Comparison of ENCODE assay signal across 10 cellular contexts in genomic region chr6:136592930-136593673, GRCh38. TPM values are rescaled to one million over a fixed set of nuclear protein-coding genes. Genes with fewer than 3 reads are reported as not detected.
DNase-seq lines count a peak whose midpoint lies in the region; FAIRE-seq and TF ChIP-seq lines count a peak whose summit lies in the region.
"Had no signal": no experiment of that assay in that cellular context is flagged by ENCODE, and none has a peak within 500 bp of the region (broad histone marks: within the 10 kb centered on the region; RNA-seq: fewer than 3 reads in every experiment).

No MANE protein-coding gene starts in this region.

- POLR2A ChIA-PET in endothelial cell of umbilical vein (lab: Charles Lee), result interaction anchor here (1.2 kb wide), 1 partner anchor 17 kb away, joined by 5 read pairs; no protein-coding TSS in a partner anchor

- FAIRE-seq in endothelial cell of umbilical vein (lab: Jason Lieb, UNC), result peak; percentile 40

- H3K4me3 Mint-ChIP-seq in activated CD4-positive, alpha-beta T cell treated with anti-CD3 and anti-CD28 coated beads, Interleukin-2, amount 10 ng/mL, durations not matched to agents 24 days and 14 days, result peak overlapping the region; percentile 73

- H3K9me3 ChIP-seq in SJCRH30 (replicated peaks), result no peaks in the 10 kb centered on the region
- H3K9me3 ChIP-seq in endothelial cell of umbilical vein (replicated peaks; ENCODE audit: control insufficient read depth, insufficient read depth, low read length), result no peaks in the 10 kb centered on the region
- H3K9me3 ChIP-seq in smooth muscle cell (replicated peaks; ENCODE audit: low read depth), result no peaks in the 10 kb centered on the region
- H3K9me3 ChIP-seq: gastroesophageal sphincter had no signal

- 69% methylated on average over 2 of the region's 2 CpGs for WGBS in smooth muscle cell (ENCODE audit: low lambda C conversion rate)

- H3K27ac ChIP-seq in SJCRH30, result peak overlapping the region; percentile 22; the same call in 1 of the 2 replicates
- H3K27ac ChIP-seq in endothelial cell of umbilical vein (ENCODE audit: insufficient read depth, low read depth, low read length), result peak overlapping the region; percentile 88
- peak overlapping the region; percentile 90 for H3K27ac ChIP-seq in smooth muscle cell (ENCODE audit: low read depth)
- H3K27ac ChIP-seq: gastroesophageal sphincter had no signal

- no TSS peak for BruUV-seq in endothelial cell of umbilical vein (replicated peaks; lab: Mats Ljungman, UMichigan)

- H3K4me2 ChIP-seq in endothelial cell of umbilical vein (ENCODE audit: insufficient read depth, low read length), result peak overlapping the region; percentile 66
- H3K4me2 ChIP-seq in smooth muscle cell, result peak overlapping the region; percentile 50

- TF ChIP-seq CTCF in endothelial cell of umbilical vein (IDR thresholded peaks at IDR 0.05; ENCODE audit: extremely low read depth in 1 of 2, insufficient read depth in 1 of 2, low read depth in 1 of 2, low read length in 2 of 2), result no peak
- no peak for TF ChIP-seq CTCF in smooth muscle cell (IDR thresholded peaks at IDR 0.05; ENCODE audit: borderline replicate concordance, insufficient read depth, poor library complexity, severe bottlenecking)

- H3K9me1 ChIP-seq in endothelial cell of umbilical vein (replicated peaks; ENCODE audit: control insufficient read depth, extremely low read depth, insufficient read depth, low read length), result no peaks in the 10 kb centered on the region

- H3K36me3 Mint-ChIP-seq in activated CD4-positive, alpha-beta T cell treated with anti-CD3 and anti-CD28 coated beads, Interleukin-2, amount 10 ng/mL, durations not matched to agents 24 days and 14 days (ENCODE audit: low read depth), result peaks cover 67% of the 10 kb centered on the region

- H3K9me3 Mint-ChIP-seq in activated CD4-positive, alpha-beta T cell treated with anti-CD3 and anti-CD28 coated beads, Interleukin-2, amount 10 ng/mL, durations not matched to agents 24 days and 14 days, result peaks cover 12% of the 10 kb centered on the region

- no peak overlapping the region for H3K4me3 ChIP-seq in SJCRH30
- no peak overlapping the region for H3K4me3 ChIP-seq in endothelial cell of umbilical vein (replicated peaks in 1 of 3; ENCODE audit: insufficient read depth in 1 of 3, low read depth in 1 of 3, low read length in 3 of 3)
- H3K4me3 ChIP-seq in smooth muscle cell, result no peak overlapping the region
- H3K4me3 ChIP-seq: gastroesophageal sphincter had no signal

- H3F3A ChIP-seq in smooth muscle cell (ENCODE audit: low read depth), result no peaks in the 10 kb centered on the region

- H3K4me1 Mint-ChIP-seq in activated CD4-positive, alpha-beta T cell treated with anti-CD3 and anti-CD28 coated beads, Interleukin-2, amount 10 ng/mL, durations not matched to agents 24 days and 14 days, result peaks cover 33% of the 10 kb centered on the region

- H3K27ac Mint-ChIP-seq in activated CD4-positive, alpha-beta T cell treated with anti-CD3 and anti-CD28 coated beads, Interleukin-2, amount 10 ng/mL, durations not matched to agents 24 days and 14 days, result peak overlapping the region; percentile 96

- H3K9ac ChIP-seq in endothelial cell of umbilical vein (replicated peaks; ENCODE audit: extremely low read depth, insufficient read depth, low read length), result peak overlapping the region; percentile 60
- peak overlapping the region; percentile 57 for H3K9ac ChIP-seq in smooth muscle cell (ENCODE audit: low read depth)

- H3K27me3 ChIP-seq in SJCRH30 (no peaks in the 10 kb centered on the region), endothelial cell of umbilical vein (ENCODE audit: control insufficient read depth in 2 of 2, insufficient read depth in 2 of 2, low read length in 2 of 2) (no peaks in the 10 kb centered on the region), smooth muscle cell (ENCODE audit: low read depth) (no peaks in the 10 kb centered on the region)
- H3K27me3 ChIP-seq: gastroesophageal sphincter had no signal

- intact Hi-C loops in activated CD4-positive, alpha-beta T cell treated with anti-CD3 and anti-CD28 coated beads, Interleukin-2, amount 10 ng/mL, durations not matched to agents 24 days and 14 days (cut with micrococcal nuclease), result loop anchor here (1.0 to 5.0 kb wide), 2 partner anchors 54 to 83 kb away; no protein-coding TSS in a partner anchor
- intact Hi-C loops in endothelial cell of umbilical vein (cut with micrococcal nuclease), result loop anchor here (1.0 kb wide), 1 partner anchor 10 kb away; no protein-coding TSS in a partner anchor

- H2AFZ ChIP-seq in endothelial cell of umbilical vein (ENCODE audit: low read depth, low read length), result no peak overlapping the region
- no peak overlapping the region for H2AFZ ChIP-seq in smooth muscle cell (ENCODE audit: low read depth)

- dilution Hi-C loops in endothelial cell of umbilical vein (cut with MboI; ENCODE audit: extremely low pct_ligation_motif_present, low sequenced_read_pairs), result no loop called here

- no peak for DNase-seq in activated CD4-positive, alpha-beta T cell treated with anti-CD3 and anti-CD28 coated beads, Interleukin-2, amount 10 ng/mL, durations not matched to agents 24 days and 14 days
- DNase-seq in activated CD4-positive, alpha-beta T cell treated with anti-CD3 and anti-CD28 coated beads, Interleukin-2, amount 50 U/mL, for 1 hour, result no peak
- DNase-seq in SJCRH30, result no peak
- peak; percentile 69 for DNase-seq in endothelial cell of umbilical vein (ENCODE audit: low read depth, low spot score)
- DNase-seq in smooth muscle cell (lab: John Stamatoyannopoulos, UW; ENCODE audit: unreplicated experiment), result no peak
- DNase-seq in GF-D8 (lab: John Stamatoyannopoulos, UW), result no peak
- no peak for DNase-seq in cerebellum (ENCODE audit: low spot score)
- no peak for DNase-seq in stimulated activated CD4-positive, alpha-beta T cell treated with anti-CD3 and anti-CD28 coated beads, Interleukin-2, amount 100 ng/mL, for 24 hours
- DNase-seq: NCI-H2029 treated with DMSO at 0.1 percent for 48 hours had no signal

- H4K20me1 ChIP-seq in endothelial cell of umbilical vein (replicated peaks; ENCODE audit: control insufficient read depth, extremely low read depth, insufficient read depth, low read length), result no peaks in the 10 kb centered on the region
- no peaks in the 10 kb centered on the region for H4K20me1 ChIP-seq in smooth muscle cell (ENCODE audit: low read depth)

- TF ChIP-seq POLR2A in endothelial cell of umbilical vein (IDR thresholded peaks at IDR 0.05; ENCODE audit: low read depth, low read length), result no peak

- H3K79me2 ChIP-seq in endothelial cell of umbilical vein (ENCODE audit: control insufficient read depth, insufficient read depth, low read length), result no peaks in the 10 kb centered on the region
- no peaks in the 10 kb centered on the region for H3K79me2 ChIP-seq in smooth muscle cell (ENCODE audit: low read depth)

- H3K36me3 ChIP-seq in SJCRH30 (peaks cover 16% of the 10 kb centered on the region), endothelial cell of umbilical vein (ENCODE audit: control insufficient read depth in 2 of 2, extremely low read depth in 1 of 2, insufficient read depth in 2 of 2, low read length in 2 of 2) (peaks cover 0 to 2% of the 10 kb centered on the region in 2 experiments), smooth muscle cell (ENCODE audit: low read depth) (no peaks in the 10 kb centered on the region)

- H3K4me1 ChIP-seq in SJCRH30 (peaks cover 5% of the 10 kb centered on the region), endothelial cell of umbilical vein (ENCODE audit: control insufficient read depth, extremely low read depth, insufficient read depth, low read length) (peaks cover 20% of the 10 kb centered on the region), smooth muscle cell (ENCODE audit: low read depth) (no peaks in the 10 kb centered on the region)
- H3K4me1 ChIP-seq: gastroesophageal sphincter had no signal

- H3K27me3 Mint-ChIP-seq in activated CD4-positive, alpha-beta T cell treated with anti-CD3 and anti-CD28 coated beads, Interleukin-2, amount 10 ng/mL, durations not matched to agents 24 days and 14 days, result no peaks in the 10 kb centered on the region

- CTCF ChIA-PET in endothelial cell of umbilical vein (lab: Charles Lee), result interaction anchor here (0.9 to 2.2 kb wide), 13 partner anchors 9 to 199 kb away, joined by 3 to 32 read pairs (median 4); partner anchors contain the start of gene MAP3K5

TF ChIP-seq in endothelial cell of umbilical vein, 7 proteins besides CTCF, POLR2A, EP300 and RAD21:
- no peak for TF ChIP-seq FOS (IDR thresholded peaks at IDR 0.05; ENCODE audit: borderline replicate concordance, insufficient read depth, low read length)
- no peak for TF ChIP-seq MAX (IDR thresholded peaks at IDR 0.05; ENCODE audit: insufficient read depth, insufficient read length)
- no peak for TF ChIP-seq JUN (IDR thresholded peaks at IDR 0.05; ENCODE audit: borderline replicate concordance, insufficient read depth, insufficient read length, low read depth)
- TF ChIP-seq GATA2 (IDR thresholded peaks at IDR 0.05; ENCODE audit: insufficient read depth, insufficient read length, low read depth, low read length), result no peak
- TF ChIP-seq MYC (IDR thresholded peaks at IDR 0.05; ENCODE audit: low read depth, low read length), result no peak
- TF ChIP-seq POLR2AphosphoS5 (IDR thresholded peaks at IDR 0.05; ENCODE audit: insufficient read depth, low read depth, low read length), result no peak
- TF ChIP-seq EZH2 (IDR thresholded peaks at IDR 0.05; ENCODE audit: borderline replicate concordance, low read depth, low read length, severe bottlenecking), result no peak

RNA-seq across cellular contexts. Expression of gene MAP7, which starts 42.9 kb away (rescaled TPM):
- 1.0 and 1.1 TPM in 2 replicates for total RNA-seq in activated CD4-positive, alpha-beta T cell treated with anti-CD3 and anti-CD28 coated beads, Interleukin-2, amount 10 ng/mL, durations not matched to agents 24 days and 14 days
- total RNA-seq in SJCRH30 (2014; rRNA removed; shearing (Covaris generic)), result 0.06 and 0.13 TPM in 2 replicates
- total RNA-seq in endothelial cell of umbilical vein, result 0.30 and 0.42 TPM in 2 replicates
- 0.07 and 0.10 TPM in 2 replicates for polyA plus RNA-seq in endothelial cell of umbilical vein
- 0.08 and 0.15 TPM in 2 replicates for polyA plus RNA-seq in endothelial cell of umbilical vein (2011; cell fraction: cytosol; rRNA removed)
- polyA plus RNA-seq in endothelial cell of umbilical vein (2011; cell fraction: nucleus; rRNA removed), result 0.15 and 0.22 TPM in 2 replicates
- 0.15 and 0.19 TPM in 2 replicates for polyA plus RNA-seq in endothelial cell of umbilical vein (2012)
- 0.13 and 0.19 TPM in 2 replicates for polyA minus RNA-seq in endothelial cell of umbilical vein
- polyA minus RNA-seq in endothelial cell of umbilical vein (2011; cell fraction: cytosol; rRNA and poly(A)+ RNA removed), result 25.4 TPM
- polyA minus RNA-seq in endothelial cell of umbilical vein (2011; cell fraction: nucleus; rRNA and poly(A)+ RNA removed), result 0.19 TPM in 1 of 2 replicates, not detected in the other
- total RNA-seq in smooth muscle cell, result 6.4 and 8.2 TPM in 2 replicates
- 1.6 and 8.9 TPM in 2 replicates for polyA plus RNA-seq in smooth muscle cell
- total RNA-seq in cerebellum, result 7.9 TPM

Comparison
In these comparisons a context has a peak if more than half of its experiments do, and no peak if none do; other contexts are left out.
1. H3K27ac ChIP-seq: peak in every context shown above with its lines; median percentile 90 in smooth muscle cell; 88 in endothelial cell of umbilical vein; 22 in SJCRH30.